ENCODE assay signal across 11 cellular contexts in the genomic region with DNA sequence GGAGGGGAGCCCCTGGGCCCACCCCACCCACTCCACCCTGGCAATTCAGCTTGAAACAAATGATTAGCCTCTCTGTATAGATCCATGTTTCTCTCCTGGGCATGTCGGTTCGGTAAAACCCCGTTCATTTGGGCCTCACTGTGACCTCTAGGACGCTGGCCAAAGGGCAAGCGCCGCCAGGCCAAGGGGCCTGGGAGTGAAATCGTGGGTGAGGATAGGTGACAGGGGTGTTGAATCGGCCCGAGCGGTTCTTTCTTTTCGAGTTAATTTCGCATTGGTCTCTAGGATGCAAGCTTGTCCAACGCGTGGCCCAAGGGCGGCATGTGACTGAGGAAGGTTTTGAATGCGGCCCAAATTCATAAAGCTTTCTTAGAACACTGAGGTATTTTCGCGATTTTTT. TPM values are rescaled to one million over a fixed set of nuclear protein-coding genes. Genes with fewer than 3 reads are reported as not detected.
DNase-seq lines count a peak whose midpoint lies in the region; TF ChIP-seq lines count a peak whose summit lies in the region.
"Had no signal": no experiment of that assay in that cellular context is flagged by ENCODE, and none has a peak within 500 bp of the region (broad histone marks: within the 10 kb centered on the region; RNA-seq: fewer than 3 reads in every experiment).

No MANE protein-coding gene starts in this region.

- H3K27ac ChIP-seq in BLaER1 treated with 17β-estradiol and CSF1 and Interleukin-3, amounts not matched to agents 10 nM and 100 nM: peak overlapping the region; percentile 85 to 98 (median 93); a peak in 21 of 22 replicates
- H3K27ac ChIP-seq in HUES6 (ENCODE audit: low read depth, low read length): no peak overlapping the region

- H3K4me1 ChIP-seq in BLaER1 treated with 17β-estradiol and CSF1 and Interleukin-3, amounts not matched to agents 10 nM and 100 nM: peaks cover 46 to 95% (median 89%) of the 10 kb centered on the region in 10 experiments
- H3K4me1 ChIP-seq in HUES6 (ENCODE audit: control insufficient read depth, insufficient read depth, low read length): peaks cover 17% of the 10 kb centered on the region; the same call in 1 of the 2 replicates
- H3K4me1 ChIP-seq: Caco-2 had no signal

- H3K27me3 Mint-ChIP-seq in brain: peaks cover 20% of the 10 kb centered on the region
- H3K27me3 Mint-ChIP-seq in neural crest cell (ENCODE audit: low read depth): no peaks in the 10 kb centered on the region
- H3K27me3 Mint-ChIP-seq in Calu3 (ENCODE audit: unreplicated experiment): peaks cover 41% of the 10 kb centered on the region

- H3K27me3 ChIP-seq in BLaER1 treated with 17β-estradiol and CSF1 and Interleukin-3, amounts not matched to agents 10 nM and 100 nM: no peaks in the 10 kb centered on the region
- peaks cover 50% of the 10 kb centered on the region for H3K27me3 ChIP-seq in HUES6 (ENCODE audit: control insufficient read depth, insufficient read depth, low read length)
- H3K27me3 ChIP-seq: thyroid gland had no signal

- intact Hi-C loops in Calu3 (cut with micrococcal nuclease; ENCODE audit: unreplicated experiment): no loop called here

- no peaks in the 10 kb centered on the region for H3K36me3 Mint-ChIP-seq in brain
- H3K36me3 Mint-ChIP-seq in neural crest cell (ENCODE audit: low read depth): no peaks in the 10 kb centered on the region
- H3K36me3 Mint-ChIP-seq in Calu3 (ENCODE audit: insufficient read depth, unreplicated experiment): no peaks in the 10 kb centered on the region

- H4K20me1 ChIP-seq in BLaER1 treated with 17β-estradiol and CSF1 and Interleukin-3, amounts not matched to agents 10 nM and 100 nM: no peaks in the 10 kb centered on the region

- H3K4me3 Mint-ChIP-seq in brain (peak overlapping the region in 3 of 5 experiments; percentile 11 to 65 (median 39)), neural crest cell (peak overlapping the region; percentile 69), Calu3 (ENCODE audit: low read depth, unreplicated experiment) (no peak overlapping the region)

- H3K4me3 ChIP-seq in BLaER1 treated with 17β-estradiol and CSF1 and Interleukin-3, amounts not matched to agents 10 nM and 100 nM: peak overlapping the region in 9 of 10 experiments; percentile 52 to 75 (median 63); a peak in 15 of 20 replicates
- H3K4me3 ChIP-seq in HUES6 (ENCODE audit: low read depth, low read length): peak overlapping the region; percentile 32; the same call in 1 of the 2 replicates

- no peak for DNase-seq in neural crest cell (ENCODE audit: low read depth, low spot score)
- no peak for DNase-seq in ureter (ENCODE audit: low spot score)
- no peak for DNase-seq in Ammon's horn (ENCODE audit: low spot score)
- DNase-seq in central memory CD4-positive, alpha-beta T cell: no peak
- no peak for DNase-seq in Calu3
- DNase-seq: Caco-2, T-helper 9 cell had no signal

- no peaks in the 10 kb centered on the region for H3K9me3 ChIP-seq in BLaER1 treated with 17β-estradiol and CSF1 and Interleukin-3, amounts not matched to agents 10 nM and 100 nM (replicated peaks in 1 of 11)
- no peaks in the 10 kb centered on the region for H3K9me3 ChIP-seq in HUES6 (ENCODE audit: control insufficient read depth, insufficient read depth, low read depth, low read length)
- H3K9me3 ChIP-seq: Caco-2, thyroid gland had no signal

- H3K27ac Mint-ChIP-seq in brain (peak overlapping the region in 1 of 5 experiments; percentile 12), neural crest cell (ENCODE audit: unreplicated experiment) (no peak overlapping the region), Calu3 (ENCODE audit: unreplicated experiment) (no peak overlapping the region)

- TF ChIP-seq CTCF in brain (conservative IDR thresholded peaks at IDR 0.05) (no peak), neural crest cell (conservative IDR thresholded peaks at IDR 0.05) (no peak), Calu3 (IDR thresholded peaks at IDR 0.05; ENCODE audit: unreplicated experiment) (no peak)

- H3K9me3 Mint-ChIP-seq in brain: peaks cover 0 to 5% (median 2%) of the 10 kb centered on the region in 5 experiments
- H3K9me3 Mint-ChIP-seq in neural crest cell: no peaks in the 10 kb centered on the region
- no peaks in the 10 kb centered on the region for H3K9me3 Mint-ChIP-seq in Calu3 (ENCODE audit: low read depth, unreplicated experiment)

- no peaks in the 10 kb centered on the region for H3K36me3 ChIP-seq in BLaER1 treated with 17β-estradiol and CSF1 and Interleukin-3, amounts not matched to agents 10 nM and 100 nM
- no peaks in the 10 kb centered on the region for H3K36me3 ChIP-seq in HUES6 (ENCODE audit: control insufficient read depth, insufficient read depth, low read length)
- H3K36me3 ChIP-seq: thyroid gland had no signal

- H3K4me2 ChIP-seq in BLaER1 treated with 17β-estradiol and CSF1 and Interleukin-3, amounts not matched to agents 10 nM and 100 nM: peak overlapping the region; percentile 87 to 98 (median 93)

- no TSS peak for BruUV-seq in Calu3 (replicated peaks; lab: Mats Ljungman, UMichigan)

- H3K4me1 Mint-ChIP-seq in brain (peaks cover 49% of the 10 kb centered on the region), neural crest cell (peaks cover 12% of the 10 kb centered on the region), Calu3 (ENCODE audit: low read depth, unreplicated experiment) (no peaks in the 10 kb centered on the region)

- CTCF ChIA-PET in Calu3 (lab: Charles Lee): no interaction called here

- peak overlapping the region; percentile 84 to 91 (median 89); a peak in 21 of 22 replicates for H3K9ac ChIP-seq in BLaER1 treated with 17β-estradiol and CSF1 and Interleukin-3, amounts not matched to agents 10 nM and 100 nM
- H3K9ac ChIP-seq in HUES6 (ENCODE audit: low read length): no peak overlapping the region

RNA-seq across cellular contexts. Expression of gene ARID5A, which starts 9.9 kb away (rescaled TPM):
- 10.4 TPM for polyA plus RNA-seq in brain (ENCODE audit: insufficient read depth, low read depth, low replicate concordance)
- 12.0 and 12.9 TPM in 2 replicates for total RNA-seq in neural crest cell
- total RNA-seq in ureter: 36.6 TPM
- total RNA-seq in Calu3 (2022): 9.3 and 11.7 TPM in 2 replicates

RNA-seq across cellular contexts. Expression of gene NEURL3, which starts 21.5 kb away (rescaled TPM):
- not detected for polyA plus RNA-seq in brain (ENCODE audit: insufficient read depth, low read depth, low replicate concordance)
- total RNA-seq in neural crest cell (0.21 TPM in 1 of 2 replicates, not detected in the other), ureter (0.70 TPM), Calu3 (2022) (18.5 and 19.7 TPM in 2 replicates)

Comparison
In these comparisons a context has a peak if more than half of its experiments do, and no peak if none do; other contexts are left out.
1. RNA of gene NEURL3, which starts 21.5 kb away (total RNA-seq): 18.5 to 19.7 TPM in Calu3; 0.70 TPM in ureter (single experiment) and 0.21 TPM in neural crest cell; every median in the first group is over 10 times any median in the second.